ENCODE assay signal across 1 cellular context in the genomic region with DNA sequence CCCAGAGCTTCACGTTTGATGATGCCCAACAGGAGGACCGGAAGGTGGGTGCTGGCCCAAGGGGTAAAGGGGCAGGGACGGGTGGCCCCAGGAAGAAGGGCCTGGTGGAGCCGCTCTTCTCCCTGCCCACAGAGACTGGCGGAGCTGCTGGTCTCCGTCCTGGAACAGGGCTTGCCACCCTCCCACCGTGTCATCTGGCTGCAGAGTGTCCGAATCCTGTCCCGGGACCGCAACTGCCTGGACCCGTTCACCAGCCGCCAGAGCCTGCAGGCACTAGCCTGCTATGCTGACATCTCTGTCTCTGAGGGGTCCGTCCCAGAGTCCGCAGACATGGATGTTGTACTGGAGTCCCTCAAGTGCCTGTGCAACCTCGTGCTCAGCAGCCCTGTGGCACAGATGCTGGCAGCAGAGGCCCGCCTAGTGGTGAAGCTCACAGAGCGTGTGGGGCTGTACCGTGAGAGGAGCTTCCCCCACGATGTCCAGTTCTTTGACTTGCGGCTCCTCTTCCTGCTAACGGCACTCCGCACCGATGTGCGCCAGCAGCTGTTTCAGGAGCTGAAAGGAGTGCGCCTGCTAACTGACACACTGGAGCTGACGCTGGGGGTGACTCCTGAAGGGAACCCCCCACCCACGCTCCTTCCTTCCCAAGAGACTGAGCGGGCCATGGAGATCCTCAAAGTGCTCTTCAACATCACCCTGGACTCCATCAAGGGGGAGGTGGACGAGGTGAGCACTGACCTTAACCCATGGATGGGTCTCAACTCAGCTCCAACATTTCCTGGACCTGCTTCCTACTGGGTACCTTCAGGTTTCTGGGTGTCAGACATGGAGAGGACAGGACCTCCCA.
TF ChIP-seq lines count a peak whose summit lies in the region.

No MANE protein-coding gene starts in this region.

TF ChIP-seq in liver, 16 proteins besides CTCF, POLR2A, EP300 and RAD21 (continued from another document):
- TF ChIP-seq, protein P1, sequence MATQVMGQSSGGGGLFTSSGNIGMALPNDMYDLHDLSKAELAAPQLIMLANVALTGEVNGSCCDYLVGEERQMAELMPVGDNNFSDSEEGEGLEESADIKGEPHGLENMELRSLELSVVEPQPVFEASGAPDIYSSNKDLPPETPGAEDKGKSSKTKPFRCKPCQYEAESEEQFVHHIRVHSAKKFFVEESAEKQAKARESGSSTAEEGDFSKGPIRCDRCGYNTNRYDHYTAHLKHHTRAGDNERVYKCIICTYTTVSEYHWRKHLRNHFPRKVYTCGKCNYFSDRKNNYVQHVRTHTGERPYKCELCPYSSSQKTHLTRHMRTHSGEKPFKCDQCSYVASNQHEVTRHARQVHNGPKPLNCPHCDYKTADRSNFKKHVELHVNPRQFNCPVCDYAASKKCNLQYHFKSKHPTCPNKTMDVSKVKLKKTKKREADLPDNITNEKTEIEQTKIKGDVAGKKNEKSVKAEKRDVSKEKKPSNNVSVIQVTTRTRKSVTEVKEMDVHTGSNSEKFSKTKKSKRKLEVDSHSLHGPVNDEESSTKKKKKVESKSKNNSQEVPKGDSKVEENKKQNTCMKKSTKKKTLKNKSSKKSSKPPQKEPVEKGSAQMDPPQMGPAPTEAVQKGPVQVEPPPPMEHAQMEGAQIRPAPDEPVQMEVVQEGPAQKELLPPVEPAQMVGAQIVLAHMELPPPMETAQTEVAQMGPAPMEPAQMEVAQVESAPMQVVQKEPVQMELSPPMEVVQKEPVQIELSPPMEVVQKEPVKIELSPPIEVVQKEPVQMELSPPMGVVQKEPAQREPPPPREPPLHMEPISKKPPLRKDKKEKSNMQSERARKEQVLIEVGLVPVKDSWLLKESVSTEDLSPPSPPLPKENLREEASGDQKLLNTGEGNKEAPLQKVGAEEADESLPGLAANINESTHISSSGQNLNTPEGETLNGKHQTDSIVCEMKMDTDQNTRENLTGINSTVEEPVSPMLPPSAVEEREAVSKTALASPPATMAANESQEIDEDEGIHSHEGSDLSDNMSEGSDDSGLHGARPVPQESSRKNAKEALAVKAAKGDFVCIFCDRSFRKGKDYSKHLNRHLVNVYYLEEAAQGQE (IDR thresholded peaks at IDR 0.05): no peak
- TF ChIP-seq GABPA (IDR thresholded peaks at IDR 0.05 in 1 of 2, conservative IDR thresholded peaks at IDR 0.05 in 1 of 2) (no peak), EGR1 (IDR thresholded peaks at IDR 0.05; ENCODE audit: low read depth in 2 of 2) (no peak), SP1 (IDR thresholded peaks at IDR 0.05) (no peak), FOXA2 (IDR thresholded peaks at IDR 0.05) (no peak), NR2F2 (IDR thresholded peaks at IDR 0.05) (no peak), HNF4G (IDR thresholded peaks at IDR 0.05) (no peak)
- TF ChIP-seq, protein P2, sequence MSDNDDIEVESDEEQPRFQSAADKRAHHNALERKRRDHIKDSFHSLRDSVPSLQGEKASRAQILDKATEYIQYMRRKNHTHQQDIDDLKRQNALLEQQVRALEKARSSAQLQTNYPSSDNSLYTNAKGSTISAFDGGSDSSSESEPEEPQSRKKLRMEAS (IDR thresholded peaks at IDR 0.05): no peak
- TF ChIP-seq, protein P3, sequence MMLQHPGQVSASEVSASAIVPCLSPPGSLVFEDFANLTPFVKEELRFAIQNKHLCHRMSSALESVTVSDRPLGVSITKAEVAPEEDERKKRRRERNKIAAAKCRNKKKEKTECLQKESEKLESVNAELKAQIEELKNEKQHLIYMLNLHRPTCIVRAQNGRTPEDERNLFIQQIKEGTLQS (IDR thresholded peaks at IDR 0.05): no peak
